In the genomic region with DNA sequence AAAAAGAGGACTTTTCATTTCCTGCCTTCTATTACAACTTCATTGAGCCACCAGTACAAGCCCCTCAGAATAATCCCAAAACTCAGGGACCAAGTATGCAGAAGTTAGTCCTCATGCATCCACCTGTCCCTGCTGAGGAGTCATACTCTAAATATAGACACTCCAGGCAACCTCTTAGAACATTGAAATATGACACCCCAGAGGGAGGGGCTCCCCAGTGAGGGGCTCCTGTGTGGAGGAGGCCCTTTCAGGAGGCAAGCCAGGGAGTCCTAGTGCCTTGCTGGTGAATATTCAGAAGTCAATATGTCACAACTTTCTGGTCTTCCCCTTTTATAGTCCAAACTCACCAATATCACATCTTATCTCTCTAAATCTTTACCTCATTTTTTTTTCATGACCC, we compare ENCODE assay signal across 10 cellular contexts. TPM values are rescaled to one million over a fixed set of nuclear protein-coding genes. Genes with fewer than 3 reads are reported as not detected.
DNase-seq lines count a peak whose midpoint lies in the region; ATAC-seq, FAIRE-seq and TF ChIP-seq lines count a peak whose summit lies in the region.
"Had no signal": no experiment of that assay in that cellular context is flagged by ENCODE, and none has a peak within 500 bp of the region (broad histone marks: within the 10 kb centered on the region; RNA-seq: fewer than 3 reads in every experiment).

No MANE protein-coding gene starts in this region.

- peak overlapping the region; percentile 68; the same call in 1 of the 2 replicates for H2AFZ ChIP-seq in K562 (ENCODE audit: low read depth, low read length)

- H3K9me3 ChIP-seq in CD4-positive, alpha-beta T cell (ENCODE audit: control insufficient read depth, low read length) = no peaks in the 10 kb centered on the region
- no peaks in the 10 kb centered on the region for H3K9me3 ChIP-seq in K562 (replicated peaks; ENCODE audit: control insufficient read depth, insufficient read depth, low read depth, low read length)
- H3K9me3 ChIP-seq: Caco-2 had no signal

- H3K36me3 ChIP-seq in K562 (ENCODE audit: control insufficient read depth, insufficient read depth, low read length) = peaks cover 5% of the 10 kb centered on the region; the same call in 1 of the 3 replicates

- no peak for DNase-seq in CD4-positive, alpha-beta T cell
- DNase-seq in H4 (ENCODE audit: low spot score) (peak; percentile 27), NCI-H2171 treated with DMSO at 0.1 percent for 48 hours (lab: John Stamatoyannopoulos, UW) (peak; percentile 80), K562 (ENCODE audit: extremely low read depth in 1 of 4, low spot score in 3 of 4) (peak in 2 of 4 experiments; percentile 44 to 71), NCI-H128 (lab: John Stamatoyannopoulos, UW; ENCODE audit: unreplicated experiment) (no peak), Right ventricle myocardium inferior (ENCODE audit: missing footprints) (no peak)

- H3K79me2 ChIP-seq in K562 (ENCODE audit: control insufficient read depth, insufficient read depth, low read length) = peaks cover 12% of the 10 kb centered on the region

- peak overlapping the region; percentile 40 for H3K4me3 Mint-ChIP-seq in CD4-positive, alpha-beta T cell

- no peaks in the 10 kb centered on the region for H3K27me3 Mint-ChIP-seq in CD4-positive, alpha-beta T cell

- no peak overlapping the region for H3K4me3 ChIP-seq in K562

- in situ Hi-C loops in K562 (cut with MboI) = no loop called here

- CTCF ChIA-PET in CD4-positive, alpha-beta T cell (lab: Charles Lee) = no interaction called here
- CTCF ChIA-PET in K562 (lab: Yijun Ruan, JAX; ENCODE audit: low intra/inter-chr PET ratio) = no interaction called here

- no peak for TF ChIP-seq POLR2A in K562 (conservative IDR thresholded peaks at IDR 0.05)

- TF ChIP-seq RAD21 in K562 (CRISPR knock-in tag; conservative IDR thresholded peaks at IDR 0.05 in 1 of 2, IDR thresholded peaks at IDR 0.05 in 1 of 2) = no peak

- no peak for TF ChIP-seq EP300 in K562 (IDR thresholded peaks at IDR 0.05; ENCODE audit: low read length)

- no peaks in the 10 kb centered on the region for H3K27me3 ChIP-seq in CD4-positive, alpha-beta T cell (ENCODE audit: control insufficient read depth, insufficient read depth, low read length)
- H3K27me3 ChIP-seq in K562 (ENCODE audit: control insufficient read depth in 2 of 2, insufficient read depth in 2 of 2, low read length in 2 of 2) = no peaks in the 10 kb centered on the region; a peak in 1 of 5 replicates

- intact Hi-C loops in CD4-positive, alpha-beta T cell (cut with DNase I, micrococcal nuclease) = loop anchor here (5.0 kb wide), 3 partner anchors 138 to 313 kb away; a partner anchor contains a TSS
- intact Hi-C loops in K562 (cut with micrococcal nuclease) (loop anchor here (5.0 kb wide), 1 partner anchor 178 kb away; no protein-coding TSS in a partner anchor), Right ventricle myocardium inferior (cut with DNase I) (no loop called here)

- no peak overlapping the region for H3K27ac ChIP-seq in CD4-positive, alpha-beta T cell (ENCODE audit: low read depth, low read length)
- H3K27ac ChIP-seq in K562 (ENCODE audit: extremely low read depth, low read depth, low read length) = peak overlapping the region; percentile 26; the same call in 1 of the 3 replicates

- peaks cover 35% of the 10 kb centered on the region for H3K36me3 Mint-ChIP-seq in CD4-positive, alpha-beta T cell (ENCODE audit: low read depth)

- no peak for ATAC-seq in CD4-positive, alpha-beta T cell (ENCODE audit: poor library complexity)
- peak; percentile 68 for ATAC-seq in K562
- ATAC-seq in GM18520 (IDR thresholded peaks at IDR 0.05; ENCODE audit: unreplicated experiment) = no peak
- no peak for ATAC-seq in Right ventricle myocardium inferior
- no peak for ATAC-seq in HG03460 (IDR thresholded peaks at IDR 0.05; ENCODE audit: unreplicated experiment)
- ATAC-seq: SK-N-SH treated with all-trans-retinoic acid at 6 μM for 48 hours had no signal

- H4K20me1 ChIP-seq in K562 (replicated peaks; ENCODE audit: control insufficient read depth, insufficient read depth, low read length) = no peaks in the 10 kb centered on the region

- no peak overlapping the region for H3K4me2 ChIP-seq in K562 (ENCODE audit: insufficient read depth, low read length)

- BruUV-seq in K562 (replicated peaks; lab: Mats Ljungman, UMichigan) = no TSS peak

- FAIRE-seq in K562 (lab: Jason Lieb, UNC) = peak; percentile 77

- H3K27ac Mint-ChIP-seq in CD4-positive, alpha-beta T cell = no peak overlapping the region

- POLR2A ChIA-PET in CD4-positive, alpha-beta T cell (lab: Charles Lee) = no interaction called here
- POLR2A ChIA-PET in K562 (lab: Yijun Ruan, JAX) = interaction anchor here (0.7 kb wide), 1 partner anchor 398 kb away, joined by 3 read pairs; no protein-coding TSS in a partner anchor

- peak overlapping the region in 1 of 2 experiments; percentile 30; a peak in 1 of 4 replicates for H3K9ac ChIP-seq in K562 (ENCODE audit: insufficient read depth in 1 of 2, low read depth in 2 of 2, low read length in 2 of 2)

- peaks cover 6% of the 10 kb centered on the region in 2 experiments; a peak in 4 of 5 replicates for H3K4me1 ChIP-seq in K562 (replicated peaks in 1 of 2; ENCODE audit: control insufficient read depth in 2 of 2, insufficient read depth in 2 of 2, low read length in 2 of 2)
- H3K4me1 ChIP-seq: Caco-2 had no signal

- TF ChIP-seq CTCF in CD4-positive, alpha-beta T cell (IDR thresholded peaks at IDR 0.05) = no peak
- TF ChIP-seq CTCF in K562 (IDR thresholded peaks at IDR 0.05 in 2 of 3, conservative IDR thresholded peaks at IDR 0.05 in 1 of 3; ENCODE audit: insufficient read depth in 2 of 3, low read depth in 1 of 3, low read length in 3 of 3) = no peak

- no peaks in the 10 kb centered on the region for H3K9me1 ChIP-seq in K562 (ENCODE audit: control insufficient read depth, insufficient read depth, low read length)

- H3K4me1 Mint-ChIP-seq in CD4-positive, alpha-beta T cell (ENCODE audit: low read depth) = peaks cover 39% of the 10 kb centered on the region

- no peaks in the 10 kb centered on the region for H3K9me3 Mint-ChIP-seq in CD4-positive, alpha-beta T cell

RNA-seq across cellular contexts. Expression of a gene that starts 1.5 kb away (rescaled TPM):
- 10 to 100 TPM; 35.0 to 39.5 TPM for total RNA-seq in CD4-positive, alpha-beta T cell
- 17.1 and 18.9 TPM in 2 replicates for total RNA-seq in H4 (2014; rRNA removed; shearing (Covaris generic))
- total RNA-seq in K562 (2011; cell fraction: chromatin; rRNA removed; ENCODE audit: low replicate concordance) = 15.3 and 21.9 TPM in 2 replicates
- total RNA-seq in K562 (2011; cell fraction: nucleolus; rRNA removed) = 11.0 and 12.1 TPM in 2 replicates
- total RNA-seq in K562 (2011; cell fraction: nucleoplasm; rRNA removed) = 14.4 and 17.1 TPM in 2 replicates
- total RNA-seq in K562 (2014; rRNA removed) = 15.4 and 20.9 TPM in 2 replicates
- total RNA-seq in K562 (2014; rRNA removed; fragmentation: Illumina TruSeq; extraction: Trizol) = 18.7 and 22.8 TPM in 2 replicates
- total RNA-seq in K562 (2015; rRNA removed; fragmentation: Illumina TruSeq; extraction: Trizol) = 17.6 and 22.1 TPM in 2 replicates
- 23.3 and 24.1 TPM in 2 replicates for total RNA-seq in K562 (2021)
- 29.2 and 32.9 TPM in 2 replicates for polyA plus RNA-seq in K562 (2011; rRNA removed)
- polyA plus RNA-seq in K562 (2011; cell fraction: cytosol; rRNA removed) = 15.8 and 17.6 TPM in 2 replicates
- 36.1 and 40.8 TPM in 2 replicates for polyA plus RNA-seq in K562 (2011; cell fraction: nucleus; rRNA removed)
- 23.2 and 35.3 TPM in 2 replicates for polyA plus RNA-seq in K562 (2012)
- polyA plus RNA-seq in K562 (2014; fragmentation: Illumina TruSeq; extraction: Trizol) = 36.3 and 38.0 TPM in 2 replicates
- 10 to 100 TPM; 39.6 to 41.2 TPM for polyA plus RNA-seq in K562 (2014; fragmentation: Nextera tagmentation; extraction: Ambion mirVana)
- polyA plus RNA-seq in K562 (2014; rRNA removed) = 24.6 and 34.3 TPM in 2 replicates
- polyA minus RNA-seq in K562 (2011; rRNA and poly(A)+ RNA removed) = 7.0 and 10.2 TPM in 2 replicates
- 1.4 and 4.3 TPM in 2 replicates for polyA minus RNA-seq in K562 (2011; cell fraction: cytosol; rRNA and poly(A)+ RNA removed)
- polyA minus RNA-seq in K562 (2011; cell fraction: nucleus; rRNA and poly(A)+ RNA removed) = 4.6 and 8.7 TPM in 2 replicates
- 23.3 TPM for total RNA-seq in Right ventricle myocardium inferior

RNA-seq across cellular contexts. Expression of a gene that starts 3.6 kb away (rescaled TPM):
- 10 to 100 TPM; 38.7 to 44.6 TPM for total RNA-seq in CD4-positive, alpha-beta T cell
- total RNA-seq in H4 (2014; rRNA removed; shearing (Covaris generic)) = 13.0 and 18.4 TPM in 2 replicates
- total RNA-seq in K562 (2011; cell fraction: chromatin; rRNA removed; ENCODE audit: low replicate concordance) = 35.5 and 41.0 TPM in 2 replicates
- total RNA-seq in K562 (2011; cell fraction: nucleolus; rRNA removed) = 21.0 and 28.4 TPM in 2 replicates
- total RNA-seq in K562 (2011; cell fraction: nucleoplasm; rRNA removed) = 39.5 and 47.2 TPM in 2 replicates
- total RNA-seq in K562 (2014; rRNA removed) (9.7 and 11.8 TPM in 2 replicates), K562 (2014; rRNA removed; fragmentation: Illumina TruSeq; extraction: Trizol) (14.7 and 16.3 TPM in 2 replicates), K562 (2015; rRNA removed; fragmentation: Illumina TruSeq; extraction: Trizol) (13.4 and 14.4 TPM in 2 replicates), K562 (2021) (12.0 and 14.0 TPM in 2 replicates), Right ventricle myocardium inferior (52.8 TPM)
- polyA plus RNA-seq in K562 (2011; rRNA removed) (19.4 and 23.6 TPM in 2 replicates), K562 (2014; fragmentation: Illumina TruSeq; extraction: Trizol) (17.2 and 18.1 TPM in 2 replicates), K562 (2014; fragmentation: Nextera tagmentation; extraction: Ambion mirVana) (1 to 10 TPM; 3.1 to 4.1 TPM), K562 (2014; rRNA removed) (15.9 and 16.7 TPM in 2 replicates)
- polyA plus RNA-seq in K562 (2011; cell fraction: cytosol; rRNA removed) = 6.9 and 13.7 TPM in 2 replicates
- polyA plus RNA-seq in K562 (2011; cell fraction: nucleus; rRNA removed) = 40.5 and 51.0 TPM in 2 replicates
- polyA plus RNA-seq in K562 (2012) = 15.8 and 33.7 TPM in 2 replicates
- polyA minus RNA-seq in K562 (2011; rRNA and poly(A)+ RNA removed) = 15.1 and 17.6 TPM in 2 replicates
- 7.0 and 7.8 TPM in 2 replicates for polyA minus RNA-seq in K562 (2011; cell fraction: cytosol; rRNA and poly(A)+ RNA removed)
- 18.7 and 28.2 TPM in 2 replicates for polyA minus RNA-seq in K562 (2011; cell fraction: nucleus; rRNA and poly(A)+ RNA removed)

RNA-seq across cellular contexts. Expression of a gene that starts 40.3 kb away (rescaled TPM):
- total RNA-seq in CD4-positive, alpha-beta T cell = 1 to 10 TPM; 3.5 to 3.6 TPM
- 1.5 and 5.9 TPM in 2 replicates for total RNA-seq in H4 (2014; rRNA removed; shearing (Covaris generic))
- not detected in 2 replicates for total RNA-seq in K562 (2011; cell fraction: chromatin; rRNA removed; ENCODE audit: low replicate concordance)
- total RNA-seq in K562 (2011; cell fraction: nucleolus; rRNA removed) = not detected in 2 replicates
- total RNA-seq in K562 (2011; cell fraction: nucleoplasm; rRNA removed) = not detected in 2 replicates
- total RNA-seq in K562 (2014; rRNA removed) (0.12 TPM in 1 of 2 replicates, not detected in the other), K562 (2014; rRNA removed; fragmentation: Illumina TruSeq; extraction: Trizol) (not detected in 2 replicates), K562 (2015; rRNA removed; fragmentation: Illumina TruSeq; extraction: Trizol) (0.08 TPM in 1 of 2 replicates, not detected in the other), K562 (2021) (0.09 and 0.16 TPM in 2 replicates), Right ventricle myocardium inferior (30.2 TPM)
- polyA plus RNA-seq in K562 (2011; rRNA removed) (not detected in 2 replicates), K562 (2014; fragmentation: Illumina TruSeq; extraction: Trizol) (0.07 TPM in 1 of 2 replicates, not detected in the other), K562 (2014; fragmentation: Nextera tagmentation; extraction: Ambion mirVana) (under 1 TPM in 1 of 2 experiments, not detected in 1; 0.03 TPM), K562 (2014; rRNA removed) (0.63 TPM in 1 of 2 replicates, not detected in the other)
- not detected in 2 replicates for polyA plus RNA-seq in K562 (2011; cell fraction: cytosol; rRNA removed)
- polyA plus RNA-seq in K562 (2011; cell fraction: nucleus; rRNA removed) = not detected in 2 replicates
- polyA plus RNA-seq in K562 (2012) = 0.07 and 0.96 TPM in 2 replicates
- not detected in 2 replicates for polyA minus RNA-seq in K562 (2011; rRNA and poly(A)+ RNA removed)
- polyA minus RNA-seq in K562 (2011; cell fraction: cytosol; rRNA and poly(A)+ RNA removed) = not detected in 2 replicates
- not detected in 2 replicates for polyA minus RNA-seq in K562 (2011; cell fraction: nucleus; rRNA and poly(A)+ RNA removed)
- total RNA-seq: Caco-2 had no signal

Comparison
In these comparisons a context has a peak if more than half of its experiments do, and no peak if none do; other contexts are left out.
1. DNase-seq: peak in H4 (single experiment) and NCI-H2171 treated with DMSO at 0.1 percent for 48 hours (single experiment); none in CD4-positive, alpha-beta T cell (0 of 10), NCI-H128 (single experiment) and Right ventricle myocardium inferior (single experiment).